Comparison of ENCODE assay signal across 1 cellular context in genomic region chr19:21256722-21257121, GRCh38.
TF ChIP-seq lines count a peak whose summit lies in the region.

No MANE protein-coding gene starts in this region.

TF ChIP-seq in GM23338, 12 proteins besides CTCF, POLR2A, EP300 and RAD21 (continued from another document):
- TF ChIP-seq REST (IDR thresholded peaks at IDR 0.05; ENCODE audit: unreplicated experiment) (no peak), EZH2phosphoT487 (IDR thresholded peaks at IDR 0.05; ENCODE audit: unreplicated experiment) (no peak)
